ENCODE assay signal across 16 cellular contexts in the genomic region with DNA sequence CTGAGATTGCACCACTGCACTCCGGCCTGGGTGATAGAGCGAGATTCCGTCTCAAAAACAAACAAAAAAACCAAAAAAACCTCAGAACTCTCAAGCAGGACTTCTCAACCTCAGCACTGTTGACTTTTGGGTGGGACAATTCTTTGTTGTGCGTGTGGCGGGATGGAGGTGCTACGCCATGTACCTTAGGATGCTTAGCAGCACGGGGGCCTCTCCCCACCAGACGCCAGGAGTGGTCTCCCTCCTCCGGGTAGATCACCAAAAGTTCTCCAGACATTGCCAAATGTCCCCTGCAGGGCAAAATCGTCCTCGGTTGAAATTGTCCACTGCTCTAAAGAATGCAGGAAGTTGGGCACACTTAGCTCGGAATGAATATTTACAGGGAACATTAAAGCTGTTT. TPM values are rescaled to one million over a fixed set of nuclear protein-coding genes. Genes with fewer than 3 reads are reported as not detected.
DNase-seq lines count a peak whose midpoint lies in the region; ATAC-seq, FAIRE-seq and TF ChIP-seq lines count a peak whose summit lies in the region.
"Had no signal": no experiment of that assay in that cellular context is flagged by ENCODE, and none has a peak within 500 bp of the region (broad histone marks: within the 10 kb centered on the region; RNA-seq: fewer than 3 reads in every experiment).

No MANE protein-coding gene starts in this region.

- ATAC-seq in A549 = no peak
- ATAC-seq in effector memory CD8-positive, alpha-beta T cell (replicated peaks) = no peak
- ATAC-seq in activated T-cell treated with anti-CD3 and anti-CD28 coated beads, Interleukin-2, amount 50 U/mL, for 4 hours = no peak
- no peak for ATAC-seq in HG03432 (IDR thresholded peaks at IDR 0.05; ENCODE audit: unreplicated experiment)

- H3K27ac ChIP-seq in A549 = peak overlapping the region; percentile 99 to 100

- peaks cover 7 to 14% of the 10 kb centered on the region in 2 donors for H3K27me3 Mint-ChIP-seq in effector memory CD8-positive, alpha-beta T cell
- H3K27me3 Mint-ChIP-seq in activated T-cell treated with anti-CD3 and anti-CD28 coated beads, Interleukin-2, amount 50 U/mL, for 4 hours (ENCODE audit: low read depth) = peaks cover 48% of the 10 kb centered on the region

- H3K4me1 ChIP-seq in A549 = peaks cover 51% of the 10 kb centered on the region

- CTCF ChIA-PET in A549 (lab: Yijun Ruan, JAX) = interaction anchor here (0.6 to 3.7 kb wide), 35 partner anchors 9 to 342 kb away, joined by 3 to 24 read pairs (median 4); no protein-coding TSS in a partner anchor
- CTCF ChIA-PET in GM10248 (lab: Yijun Ruan, JAX) = interaction anchor here (0.7 to 2.7 kb wide), 28 partner anchors 8 to 362 kb away, joined by 3 to 20 read pairs (median 4); a partner anchor contains a TSS

- no peak overlapping the region for H3K27ac Mint-ChIP-seq in effector memory CD8-positive, alpha-beta T cell
- H3K27ac Mint-ChIP-seq: CD8-positive, alpha-beta T cell had no signal

- FAIRE-seq in A549 (lab: Jason Lieb, UNC) = no peak
- FAIRE-seq: A204.1, GM18507, H1 had no signal

- 90% methylated on average over 12 of the region's 12 CpGs for WGBS in A549 (ENCODE audit: missing lambda C conversion rate)

- DNase-seq in A549 (ENCODE audit: low read depth in 1 of 2, low spot score in 1 of 2) (no peak), renal cortical epithelial cell (ENCODE audit: low read depth) (peak; percentile 54), GM10248 (ENCODE audit: extremely low spot score) (no peak)
- DNase-seq in effector memory CD8-positive, alpha-beta T cell = no peak
- DNase-seq in activated T-cell treated with anti-CD3 and anti-CD28 coated beads, Interleukin-2, amount 50 U/mL, for 4 hours = no peak
- DNase-seq: CD8-positive, alpha-beta T cell; KG1; NCI-H2107; NCI-H2227 treated with DMSO at 0.1 percent for 48 hours; NCI-H524; NCI-H82 had no signal

- TF ChIP-seq CTCF in A549 (IDR thresholded peaks at IDR 0.05) = no peak
- no peak for TF ChIP-seq CTCF in GM10248 (IDR thresholded peaks at IDR 0.05; ENCODE audit: control extremely low read depth, extremely low read depth, low read depth, missing control alignments)

- no peak for TF ChIP-seq EP300 in A549 (IDR thresholded peaks at IDR 0.05)
- no peak for TF ChIP-seq EP300 in Ishikawa (IDR thresholded peaks at IDR 0.05; ENCODE audit: borderline replicate concordance)

- H3K4me3 ChIP-seq in A549 = no peak overlapping the region

- H3K4me2 ChIP-seq in A549 = no peak overlapping the region; the same call in 2 of the 3 replicates

- no peaks in the 10 kb centered on the region for H3K9me3 Mint-ChIP-seq in effector memory CD8-positive, alpha-beta T cell
- no peaks in the 10 kb centered on the region for H3K9me3 Mint-ChIP-seq in activated T-cell treated with anti-CD3 and anti-CD28 coated beads, Interleukin-2, amount 50 U/mL, for 4 hours
- H3K9me3 Mint-ChIP-seq: CD8-positive, alpha-beta T cell had no signal

- TF ChIP-seq RAD21 in A549 (conservative IDR thresholded peaks at IDR 0.05 in 1 of 2, IDR thresholded peaks at IDR 0.05 in 1 of 2) (no peak), Ishikawa (IDR thresholded peaks at IDR 0.05; ENCODE audit: low read depth) (no peak)

- H3K4me3 Mint-ChIP-seq in effector memory CD8-positive, alpha-beta T cell = peak overlapping the region; percentile 15 to 37
- H3K4me3 Mint-ChIP-seq in activated T-cell treated with anti-CD3 and anti-CD28 coated beads, Interleukin-2, amount 50 U/mL, for 4 hours = no peak overlapping the region
- H3K4me3 Mint-ChIP-seq: CD8-positive, alpha-beta T cell had no signal

- no peaks in the 10 kb centered on the region for H3K9me3 ChIP-seq in A549

- no peak for TF ChIP-seq POLR2A in A549 (IDR thresholded peaks at IDR 0.05; ENCODE audit: low read length)

- H3K4me1 Mint-ChIP-seq in effector memory CD8-positive, alpha-beta T cell (ENCODE audit: low read depth in 2 of 2) = peaks cover 6 to 30% of the 10 kb centered on the region in 2 donors
- H3K4me1 Mint-ChIP-seq in activated T-cell treated with anti-CD3 and anti-CD28 coated beads, Interleukin-2, amount 50 U/mL, for 4 hours (ENCODE audit: low read depth) = peaks cover 4% of the 10 kb centered on the region

- H3K36me3 Mint-ChIP-seq in effector memory CD8-positive, alpha-beta T cell (ENCODE audit: insufficient read depth) = peaks cover 3% of the 10 kb centered on the region
- no peaks in the 10 kb centered on the region for H3K36me3 Mint-ChIP-seq in activated T-cell treated with anti-CD3 and anti-CD28 coated beads, Interleukin-2, amount 50 U/mL, for 4 hours (ENCODE audit: insufficient read depth)
- H3K36me3 Mint-ChIP-seq: CD8-positive, alpha-beta T cell had no signal

- POLR2A ChIA-PET in A549 (lab: Yijun Ruan, JAX) (no interaction called here), GM10248 (lab: Yijun Ruan, JAX) (no interaction called here)

TF ChIP-seq in A549, 52 proteins besides CTCF, POLR2A, EP300 and RAD21 (continues in another document):
- TF ChIP-seq, protein P1, sequence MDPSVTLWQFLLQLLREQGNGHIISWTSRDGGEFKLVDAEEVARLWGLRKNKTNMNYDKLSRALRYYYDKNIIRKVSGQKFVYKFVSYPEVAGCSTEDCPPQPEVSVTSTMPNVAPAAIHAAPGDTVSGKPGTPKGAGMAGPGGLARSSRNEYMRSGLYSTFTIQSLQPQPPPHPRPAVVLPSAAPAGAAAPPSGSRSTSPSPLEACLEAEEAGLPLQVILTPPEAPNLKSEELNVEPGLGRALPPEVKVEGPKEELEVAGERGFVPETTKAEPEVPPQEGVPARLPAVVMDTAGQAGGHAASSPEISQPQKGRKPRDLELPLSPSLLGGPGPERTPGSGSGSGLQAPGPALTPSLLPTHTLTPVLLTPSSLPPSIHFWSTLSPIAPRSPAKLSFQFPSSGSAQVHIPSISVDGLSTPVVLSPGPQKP (IDR thresholded peaks at IDR 0.05; ENCODE audit: low read depth, low read length) = no peak
- TF ChIP-seq MAZ (IDR thresholded peaks at IDR 0.05; ENCODE audit: borderline replicate concordance, low read depth, low read length) (no peak), CHD2 (IDR thresholded peaks at IDR 0.05; ENCODE audit: low read length, partially characterized antibody) (no peak), HDAC2 (IDR thresholded peaks at IDR 0.05) (no peak), MYC (IDR thresholded peaks at IDR 0.05; ENCODE audit: borderline replicate concordance, low read length) (no peak), RFX5 (IDR thresholded peaks at IDR 0.05) (no peak), CBX8 (IDR thresholded peaks at IDR 0.05) (no peak), BHLHE40 (IDR thresholded peaks at IDR 0.05; ENCODE audit: low read depth, low read length) (no peak), FOSL2 (IDR thresholded peaks at IDR 0.05) (no peak), FOSL2 (CRISPR knock-in tag; IDR thresholded peaks at IDR 0.05) (no peak), RNF2 (IDR thresholded peaks at IDR 0.05; ENCODE audit: borderline replicate concordance, low read depth) (no peak), TFCP2L1 (CRISPR knock-in tag; IDR thresholded peaks at IDR 0.05) (no peak)
- TF ChIP-seq, protein P2, sequence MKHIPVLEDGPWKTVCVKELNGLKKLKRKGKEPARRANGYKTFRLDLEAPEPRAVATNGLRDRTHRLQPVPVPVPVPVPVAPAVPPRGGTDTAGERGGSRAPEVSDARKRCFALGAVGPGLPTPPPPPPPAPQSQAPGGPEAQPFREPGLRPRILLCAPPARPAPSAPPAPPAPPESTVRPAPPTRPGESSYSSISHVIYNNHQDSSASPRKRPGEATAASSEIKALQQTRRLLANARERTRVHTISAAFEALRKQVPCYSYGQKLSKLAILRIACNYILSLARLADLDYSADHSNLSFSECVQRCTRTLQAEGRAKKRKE (CRISPR knock-in tag; IDR thresholded peaks at IDR 0.05; ENCODE audit: low read depth) = no peak

TF ChIP-seq in Ishikawa, 13 proteins besides CTCF, POLR2A, EP300 and RAD21:
- TF ChIP-seq, protein P3, sequence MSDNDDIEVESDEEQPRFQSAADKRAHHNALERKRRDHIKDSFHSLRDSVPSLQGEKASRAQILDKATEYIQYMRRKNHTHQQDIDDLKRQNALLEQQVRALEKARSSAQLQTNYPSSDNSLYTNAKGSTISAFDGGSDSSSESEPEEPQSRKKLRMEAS (IDR thresholded peaks at IDR 0.05) = no peak
- TF ChIP-seq TAF1 (IDR thresholded peaks at IDR 0.05; ENCODE audit: low read depth) = 0 out of 2 replicates have a peak, but pooled peaks have one; percentile 17

RNA-seq across cellular contexts. Expression of a gene that starts 26.9 kb away (rescaled TPM):
- polyA plus RNA-seq in A549 (2011; rRNA removed) (281 and 378 TPM in 2 replicates), A549 (2017; fragmentation: RNase III; extraction: RNeasy Plus Mini Kit Qiagen cat#74134 plus additional on column Dnase treatment) (126 to 142 TPM (median 129 TPM) in 3 replicates)
- polyA plus RNA-seq in A549 (2012; cell fraction: cytosol; rRNA removed) = 103 and 107 TPM in 2 replicates
- 24.1 and 54.9 TPM in 2 replicates for polyA plus RNA-seq in A549 (2012; cell fraction: nucleus; rRNA removed)
- polyA minus RNA-seq in A549 (2011; rRNA and poly(A)+ RNA removed) = 298 and 349 TPM in 2 replicates
- 166 and 458 TPM in 2 replicates for total RNA-seq in renal cortical epithelial cell
- total RNA-seq in activated T-cell treated with anti-CD3 and anti-CD28 coated beads, Interleukin-2, amount 50 U/mL, for 4 hours = 10 to 100 TPM; 88.1 to 97.9 (median 90.5) TPM
